ENCODE assay signal across 22 cellular contexts in the genomic region with DNA sequence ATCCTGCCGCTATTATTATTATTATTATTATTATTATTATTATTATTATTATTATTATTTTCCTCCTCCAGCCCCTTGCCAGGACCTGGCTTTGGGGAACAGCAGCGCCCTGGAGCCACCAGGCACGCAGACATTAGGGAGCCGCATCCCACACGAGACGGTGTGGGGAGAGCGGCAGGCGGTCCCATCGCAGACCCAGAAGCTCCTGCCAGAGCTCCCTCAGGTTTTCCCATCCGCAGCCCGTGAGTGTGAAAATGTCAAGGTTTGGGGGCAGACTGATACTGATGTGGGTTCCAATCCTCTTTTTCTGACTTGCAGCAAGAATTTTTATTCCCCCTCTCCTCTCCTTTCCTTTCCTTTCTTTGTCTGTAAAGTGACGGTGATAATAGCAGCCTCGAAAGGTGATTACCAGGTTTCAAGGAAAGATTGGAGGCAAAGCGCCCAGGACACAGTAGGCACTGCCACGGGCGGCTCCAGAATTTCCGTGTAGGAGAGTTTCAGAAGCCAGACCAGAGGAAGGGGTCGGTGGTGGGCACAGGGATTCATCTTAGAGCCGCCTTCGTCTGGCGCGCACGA. TPM values are rescaled to one million over a fixed set of nuclear protein-coding genes. Genes with fewer than 3 reads are reported as not detected.
DNase-seq lines count a peak whose midpoint lies in the region; ATAC-seq, FAIRE-seq and TF ChIP-seq lines count a peak whose summit lies in the region.
"Had no signal": no experiment of that assay in that cellular context is flagged by ENCODE, and none has a peak within 500 bp of the region (broad histone marks: within the 10 kb centered on the region; RNA-seq: fewer than 3 reads in every experiment).

No MANE protein-coding gene starts in this region.

- H3K18ac ChIP-seq in H1 (ENCODE audit: extremely low read depth, low read length) = peak overlapping the region; percentile 38; the same call in 1 of the 2 replicates
- H3K18ac ChIP-seq in mesendoderm (ENCODE audit: low read length) = no peak overlapping the region

- no peaks in the 10 kb centered on the region for H3K79me2 ChIP-seq in H1 (ENCODE audit: control insufficient read depth in 1 of 2, insufficient read depth in 2 of 2, low read length in 2 of 2)
- H3K79me2 ChIP-seq in mesendoderm (ENCODE audit: control insufficient read depth, insufficient read depth, low read length) = no peaks in the 10 kb centered on the region

- H4K5ac ChIP-seq in H1 (ENCODE audit: insufficient read length, low read depth, low read length) (no peak overlapping the region), mesendoderm (ENCODE audit: low read length) (no peak overlapping the region)

- FAIRE-seq in H1 (lab: Jason Lieb, UNC) = no peak
- FAIRE-seq: astrocyte, GM12892, small intestine had no signal

- peak overlapping the region; percentile 93 for H2AFZ ChIP-seq in H1 (ENCODE audit: low read length)

- POLR2A ChIA-PET in H1 (lab: Charles Lee; ENCODE audit: partially characterized antibody) = no interaction called here

- H4K91ac ChIP-seq in H1 (replicated peaks; ENCODE audit: insufficient read length, low read length) = no peak overlapping the region

- H2BK120ac ChIP-seq in H1 (replicated peaks; ENCODE audit: low read depth, low read length) (no peak overlapping the region), mesendoderm (ENCODE audit: low read depth, low read length) (no peak overlapping the region)

- H3K36me3 ChIP-seq in H1 (ENCODE audit: control insufficient read depth in 2 of 4, insufficient read depth in 4 of 4, low read length in 3 of 4) (no peaks in the 10 kb centered on the region), mesendoderm (ENCODE audit: control insufficient read depth, insufficient read depth, low read length) (no peaks in the 10 kb centered on the region), stomach (no peaks in the 10 kb centered on the region)

- no peak for TF ChIP-seq RAD21 in H1 (IDR thresholded peaks at IDR 0.05 in 1 of 2, conservative IDR thresholded peaks at IDR 0.05 in 1 of 2; ENCODE audit: low read depth in 2 of 2, low read length in 2 of 2)

- CTCF ChIA-PET in H1 (lab: Charles Lee; ENCODE audit: partially characterized antibody) = interaction anchor here (0.8 to 2.1 kb wide), 10 partner anchors 7 to 117 kb away, joined by 3 to 9 read pairs (median 4); no protein-coding TSS in a partner anchor

- no peak overlapping the region for H2BK12ac ChIP-seq in H1 (ENCODE audit: low read depth, low read length)

- TF ChIP-seq POLR2A in H1 (IDR thresholded peaks at IDR 0.05; ENCODE audit: control extremely low read depth in 1 of 2, low read depth in 2 of 2, low read length in 2 of 2) (no peak), stomach (IDR thresholded peaks at IDR 0.05) (no peak)

- H3K4ac ChIP-seq in H1 (replicated peaks; ENCODE audit: insufficient read length, low read depth, low read length) = no peak overlapping the region
- no peak overlapping the region for H3K4ac ChIP-seq in mesendoderm (ENCODE audit: low read depth, low read length)

- H4K8ac ChIP-seq in H1 (ENCODE audit: extremely low read depth, insufficient read depth, low read length) (no peak overlapping the region), mesendoderm (ENCODE audit: low read depth, low read length) (no peak overlapping the region)

- H3K56ac ChIP-seq in H1 (replicated peaks; ENCODE audit: insufficient read length, low read depth, low read length) (no peak overlapping the region), mesendoderm (ENCODE audit: low read length) (peak overlapping the region; percentile 66)

- H2BK20ac ChIP-seq in H1 (ENCODE audit: low read length) = no peak overlapping the region

- no peaks in the 10 kb centered on the region for H4K20me1 ChIP-seq in H1 (replicated peaks in 1 of 2; ENCODE audit: control insufficient read depth in 1 of 2, insufficient read depth in 2 of 2, low read length in 2 of 2)

- H2BK15ac ChIP-seq in H1 (ENCODE audit: low read length) (no peak overlapping the region), mesendoderm (replicated peaks; ENCODE audit: low read depth) (no peak overlapping the region)

- H2BK5ac ChIP-seq in H1 (ENCODE audit: low read depth, low read length) (no peak overlapping the region), mesendoderm (ENCODE audit: low read length) (no peak overlapping the region)

- H3K4me2 ChIP-seq in H1 (ENCODE audit: insufficient read depth in 1 of 2, low read depth in 2 of 2, low read length in 2 of 2) = peak overlapping the region; percentile 86 to 88
- peak overlapping the region; percentile 70 for H3K4me2 ChIP-seq in mesendoderm (ENCODE audit: low read length)

- H3K23me2 ChIP-seq in H1 (ENCODE audit: low read depth, low read length) = peaks cover 9% of the 10 kb centered on the region; the same call in 1 of the 2 replicates

- no peaks in the 10 kb centered on the region for H3K79me1 ChIP-seq in H1 (ENCODE audit: low read depth, low read length)
- no peaks in the 10 kb centered on the region for H3K79me1 ChIP-seq in mesendoderm (ENCODE audit: low read length)

- TF ChIP-seq EP300 in H1 (IDR thresholded peaks at IDR 0.05; ENCODE audit: borderline replicate concordance in 1 of 2, low read depth in 2 of 2, low read length in 2 of 2) (no peak), stomach (IDR thresholded peaks at IDR 0.05) (no peak)

- H3K9ac ChIP-seq in H1 (replicated peaks in 1 of 4; ENCODE audit: extremely low read depth in 1 of 4, low read depth in 3 of 4, low read length in 3 of 4) (peak overlapping the region in 1 of 4 experiments; percentile 48; a peak in 1 of 7 replicates), mesendoderm (ENCODE audit: low read length) (peak overlapping the region; percentile 45)

- H3K27me3 ChIP-seq in H1 (replicated peaks in 1 of 4; ENCODE audit: control insufficient read depth in 3 of 4, extremely low read depth in 1 of 4, insufficient read depth in 3 of 4, low read length in 3 of 4) (peaks cover 17 to 36% (median 33%) of the 10 kb centered on the region in 4 experiments), mesendoderm (ENCODE audit: insufficient read depth, low read length, poor library complexity) (peaks cover 21% of the 10 kb centered on the region), stomach (peaks cover 0 to 36% (median 21%) of the 10 kb centered on the region in 3 donors)

- TF ChIP-seq CTCF in H1 (IDR thresholded peaks at IDR 0.05; ENCODE audit: control extremely low read depth in 1 of 3, insufficient read depth in 1 of 3, low read depth in 1 of 3, low read length in 3 of 3) (no peak), stomach (IDR thresholded peaks at IDR 0.05) (no peak)

- no peak overlapping the region for H2AK5ac ChIP-seq in H1 (ENCODE audit: low read depth, low read length)
- H2AK5ac ChIP-seq in mesendoderm (ENCODE audit: low read length) = no peak overlapping the region

- H3K23ac ChIP-seq in H1 (ENCODE audit: insufficient read length) (no peak overlapping the region), mesendoderm (ENCODE audit: low read length) (no peak overlapping the region)

- 13% methylated on average over 23 of the region's 23 CpGs; no CpG with 5 or more reads in 1 of the 2 experiments for WGBS in H1 (ENCODE audit: extremely low coverage in 1 of 2, insufficient coverage in 1 of 2, insufficient read length in 1 of 2, insufficient replicate concordance in 2 of 2, low coverage in 1 of 2, low lambda C conversion rate in 2 of 2, missing lambda C conversion rate in 1 of 2), 2 experiments
- WGBS in mesendoderm (ENCODE audit: extremely low coverage, insufficient coverage, low lambda C conversion rate) = no CpG with 5 or more reads among the region's 23 CpGs
- WGBS in stomach, 5 donors = 4 to 13% (median 4%) methylated on average over 21 to 23 of the region's 23 CpGs

- H3K27ac ChIP-seq in H1 (ENCODE audit: low read depth, low read length) = no peak overlapping the region
- no peak overlapping the region for H3K27ac ChIP-seq in mesendoderm (ENCODE audit: low read depth, low read length)
- H3K27ac ChIP-seq in stomach = no peak overlapping the region

- no peak for ATAC-seq in GM18907 (IDR thresholded peaks at IDR 0.05; ENCODE audit: unreplicated experiment)
- ATAC-seq: activated CD4-positive, CD25-positive, alpha-beta regulatory T cell treated with anti-CD3 and anti-CD28 coated beads, Interleukin-2, amount 50 U/mL, for 24 hours; HCT116; T-helper 17 cell had no signal

- DNase-seq in NCI-H2171 treated with DMSO at 0.1 percent for 48 hours (lab: John Stamatoyannopoulos, UW) (peak; percentile 28), NCI-H2171 (lab: John Stamatoyannopoulos, UW) (no peak), H1 (ENCODE audit: low read depth in 1 of 2, low spot score in 2 of 2) (no peak), mesendoderm (no peak), stomach (no peak), RKO (ENCODE audit: low spot score) (no peak), LoVo (ENCODE audit: low spot score) (no peak)
- DNase-seq: activated effector memory CD4-positive, alpha-beta T cell treated with Interleukin-2 at 50 U/mL for 16 hours; CD4-positive, alpha-beta memory T cell; hippocampal formation; IMR-90; NCI-H2107; SHP77; T-helper 17 cell had no signal

- intact Hi-C loops in stomach (cut with DNase I; ENCODE audit: low total_unique reads) = no loop called here

- H3K4me3 ChIP-seq in H1 (ENCODE audit: extremely low read depth in 1 of 4, insufficient read depth in 2 of 4, low read depth in 3 of 4, low read length in 4 of 4) = peak overlapping the region; percentile 38 to 63 (median 46); a peak in 7 of 8 replicates
- H3K4me3 ChIP-seq in mesendoderm (ENCODE audit: low read length) = no peak overlapping the region
- peak overlapping the region; percentile 43 to 56 (median 46) for H3K4me3 ChIP-seq in stomach

- H3K14ac ChIP-seq in H1 (ENCODE audit: insufficient read length) = no peak overlapping the region

- H3K4me1 ChIP-seq in H1 (replicated peaks in 1 of 4; ENCODE audit: control insufficient read depth in 3 of 4, insufficient read depth in 4 of 4, low read length in 3 of 4) (peaks cover 0 to 10% (median 5%) of the 10 kb centered on the region in 4 experiments; a peak in 4 of 7 replicates), mesendoderm (ENCODE audit: control insufficient read depth, low read depth, low read length) (peaks cover 2% of the 10 kb centered on the region), stomach (peaks cover 4 to 40% (median 25%) of the 10 kb centered on the region in 4 donors)

- H3K9me3 ChIP-seq in H1 (ENCODE audit: insufficient read depth in 2 of 2, low read depth in 1 of 2, low read length in 1 of 2) = no peaks in the 10 kb centered on the region
- H3K9me3 ChIP-seq in stomach = no peaks in the 10 kb centered on the region

RNA-seq across cellular contexts. Expression of gene SCTR, which starts 0.8 kb away (rescaled TPM):
- not detected in 2 replicates for total RNA-seq in H1 (2021; fragmentation: NEBNext Ultra II Directional; extraction: Animal tissue kit (Norgen Biotek cat#: 25700))
- 0.15 and 0.61 TPM in 2 replicates for polyA plus RNA-seq in H1 (2011; rRNA removed)
- polyA plus RNA-seq in H1 (2011; cell fraction: cytosol; rRNA removed) = 0.19 TPM
- polyA plus RNA-seq in H1 (2011; cell fraction: nucleus; rRNA removed) = 1.2 TPM
- 0.48 to 0.96 TPM (median 0.52 TPM) in 3 of 4 replicates, not detected in the other for polyA plus RNA-seq in H1 (2012, experiment 1 of 2)
- polyA plus RNA-seq in H1 (2012, experiment 2 of 2) = 0.08 TPM
- polyA plus RNA-seq in H1 (2013, experiment 1 of 2) = 0.02 TPM
- 0.07 TPM for polyA plus RNA-seq in H1 (2013, experiment 2 of 2)
- polyA minus RNA-seq in H1 (2011; rRNA and poly(A)+ RNA removed) = 0.12 and 0.25 TPM in 2 replicates
- polyA minus RNA-seq in H1 (2011; cell fraction: cytosol; rRNA and poly(A)+ RNA removed) = not detected
- polyA minus RNA-seq in H1 (2011; cell fraction: nucleus; rRNA and poly(A)+ RNA removed) = 0.40 TPM
- polyA plus RNA-seq in mesendoderm (2013, experiment 1 of 2) = not detected
- polyA plus RNA-seq in mesendoderm (2013, experiment 2 of 2) = not detected
- 1 to 10 TPM in 1 of 5 donors, under 1 TPM in 2, not detected in 2; 0.18 to 1.4 (median 0.89) TPM for total RNA-seq in stomach
- 1 to 10 TPM; 6.7 to 8.6 (median 7.0) TPM for polyA plus RNA-seq in stomach
- total RNA-seq: astrocyte; CD4-positive, alpha-beta memory T cell; dermis microvascular lymphatic vessel endothelial cell; G401; IMR-90; T-helper 17 cell had no signal
- polyA plus RNA-seq: CD4-positive, alpha-beta memory T cell; IMR-90 had no signal

RNA-seq across cellular contexts. Expression of gene CFAP221, which starts 20.8 kb away (rescaled TPM):
- 0.36 and 0.71 TPM in 2 replicates for total RNA-seq in H1 (2021; fragmentation: NEBNext Ultra II Directional; extraction: Animal tissue kit (Norgen Biotek cat#: 25700))
- polyA plus RNA-seq in H1 (2011; rRNA removed) (0.05 and 0.14 TPM in 2 replicates), stomach (under 1 TPM; 0.31 to 0.80 (median 0.68) TPM)
- 0.18 TPM for polyA plus RNA-seq in H1 (2011; cell fraction: cytosol; rRNA removed)
- 0.11 TPM for polyA plus RNA-seq in H1 (2011; cell fraction: nucleus; rRNA removed)
- polyA plus RNA-seq in H1 (2012, experiment 1 of 2) = 0.15 to 0.58 TPM (median 0.49 TPM) in 3 of 4 replicates, not detected in the other
- not detected for polyA plus RNA-seq in H1 (2012, experiment 2 of 2)
- polyA plus RNA-seq in H1 (2013, experiment 1 of 2) = 0.36 TPM
- 0.33 TPM for polyA plus RNA-seq in H1 (2013, experiment 2 of 2)
- 1.3 TPM in 1 of 2 replicates, not detected in the other for polyA minus RNA-seq in H1 (2011; rRNA and poly(A)+ RNA removed)
- not detected for polyA minus RNA-seq in H1 (2011; cell fraction: cytosol; rRNA and poly(A)+ RNA removed)
- 0.80 TPM for polyA minus RNA-seq in H1 (2011; cell fraction: nucleus; rRNA and poly(A)+ RNA removed)
- 0.67 TPM for polyA plus RNA-seq in mesendoderm (2013, experiment 1 of 2)
- polyA plus RNA-seq in mesendoderm (2013, experiment 2 of 2) = 0.87 TPM
- 10 to 100 TPM in 1 of 5 donors, 1 to 10 TPM in 2, not detected in 2; 1.3 to 15.1 (median 3.1) TPM for total RNA-seq in stomach
- total RNA-seq: CD4-positive, alpha-beta memory T cell; dermis microvascular lymphatic vessel endothelial cell; IMR-90; T-helper 17 cell had no signal
- polyA plus RNA-seq: CD4-positive, alpha-beta memory T cell; IMR-90 had no signal
